In the genomic region with DNA sequence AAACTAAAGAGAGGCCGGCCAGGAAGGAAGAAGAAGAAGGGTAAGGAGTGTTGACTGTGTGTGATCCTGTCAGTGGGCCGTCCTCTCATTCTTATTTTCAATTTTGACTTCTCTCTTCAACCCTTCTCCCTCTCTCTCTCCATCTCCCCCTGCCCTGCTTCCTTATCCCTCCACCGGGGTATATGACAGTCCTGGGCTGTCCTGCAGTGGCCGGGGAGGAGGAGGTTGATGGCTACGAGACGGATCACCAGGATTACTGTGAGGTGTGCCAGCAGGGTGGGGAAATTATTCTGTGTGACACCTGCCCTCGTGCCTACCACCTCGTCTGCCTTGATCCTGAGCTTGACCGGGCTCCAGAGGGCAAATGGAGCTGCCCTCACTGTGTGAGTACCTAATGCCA, we compare ENCODE assay signal across 35 cellular contexts. TPM values are rescaled to one million over a fixed set of nuclear protein-coding genes. Genes with fewer than 3 reads are reported as not detected.
DNase-seq lines count a peak whose midpoint lies in the region; ATAC-seq and TF ChIP-seq lines count a peak whose summit lies in the region.
"Had no signal": no experiment of that assay in that cellular context is flagged by ENCODE, and none has a peak within 500 bp of the region (broad histone marks: within the 10 kb centered on the region; RNA-seq: fewer than 3 reads in every experiment).

No MANE protein-coding gene starts in this region.

- H3K4me3 Mint-ChIP-seq in MCF 10A (ENCODE audit: unreplicated experiment) = no peak overlapping the region
- H3K4me3 Mint-ChIP-seq in T-cell = no peak overlapping the region
- H3K4me3 Mint-ChIP-seq in endothelial cell (ENCODE audit: unreplicated experiment) = peak overlapping the region; percentile 21
- H3K4me3 Mint-ChIP-seq in activated T-cell treated with anti-CD3 and anti-CD28 coated beads, Interleukin-2, amount 50 U/mL, for 4 hours = no peak overlapping the region
- H3K4me3 Mint-ChIP-seq in H9 = peak overlapping the region in 1 of 2 experiments; percentile 53; a peak in 1 of 5 replicates
- H3K4me3 Mint-ChIP-seq: activated CD4-positive, alpha-beta T cell treated with anti-CD3 and anti-CD28 coated beads, Interleukin-2, amount 10 ng/mL, durations not matched to agents 24 days and 14 days; activated T-cell treated with anti-CD3 and anti-CD28 coated beads, Interleukin-2, amount 50 U/mL, for 72 hours; dendritic cell treated with granulocyte-macrophage colony-stimulating factor and Interleukin-4, amounts not matched to agents 40 ng/mL and 50 ng/mL, for 4 days had no signal

- CTCF ChIA-PET in MCF 10A (lab: Yijun Ruan, JAX) (no interaction called here), T-cell (lab: Charles Lee) (no interaction called here)

- H2BK15ac ChIP-seq in H9 (ENCODE audit: low read depth, low read length) = no peak overlapping the region

- H3K27ac ChIP-seq in breast epithelium = no peak overlapping the region
- H3K27ac ChIP-seq in H9 (ENCODE audit: insufficient read length, low read depth, low read length) = no peak overlapping the region
- H3K27ac ChIP-seq: esophagus muscularis mucosa, heart left ventricle, psoas muscle, tibial artery, VCaP had no signal

- no peak for TF ChIP-seq POLR2A in breast epithelium (IDR thresholded peaks at IDR 0.05)

- TF ChIP-seq CTCF in MCF 10A (IDR thresholded peaks at IDR 0.05; ENCODE audit: unreplicated experiment) (no peak), breast epithelium (IDR thresholded peaks at IDR 0.05) (no peak), endothelial cell (IDR thresholded peaks at IDR 0.05; ENCODE audit: unreplicated experiment) (no peak), H9 (conservative IDR thresholded peaks at IDR 0.05) (no peak)

- H3K36me3 ChIP-seq in breast epithelium = no peaks in the 10 kb centered on the region

- no peaks in the 10 kb centered on the region for H3K27me3 ChIP-seq in breast epithelium
- no peaks in the 10 kb centered on the region for H3K27me3 ChIP-seq in H9 (ENCODE audit: insufficient read depth, low read length)
- H3K27me3 ChIP-seq: BE2C, esophagus muscularis mucosa, heart left ventricle, tibial artery had no signal

- no TSS peak for BruUV-seq in MCF 10A (replicated peaks; lab: Mats Ljungman, UMichigan)

- no peak overlapping the region for H4K91ac ChIP-seq in H9 (ENCODE audit: insufficient read length, low read depth, low read length)

- H3K9me3 ChIP-seq in breast epithelium (no peaks in the 10 kb centered on the region), H9 (ENCODE audit: control insufficient read depth, low read depth, low read length) (no peaks in the 10 kb centered on the region)
- H3K9me3 ChIP-seq: BE2C, esophagus muscularis mucosa, heart left ventricle, psoas muscle, tibial artery had no signal

- H2AK5ac ChIP-seq in H9 (ENCODE audit: insufficient read length, low read length) = no peak overlapping the region

- ATAC-seq in T-cell (replicated peaks in 1 of 4) = no peak
- no peak for ATAC-seq in activated T-cell treated with anti-CD3 and anti-CD28 coated beads, Interleukin-2, amount 50 U/mL, for 4 hours
- ATAC-seq: activated T-cell treated with anti-CD3 and anti-CD28 coated beads, Interleukin-2, amount 50 U/mL, for 72 hours; heart left ventricle; HepG2; left ventricle myocardium superior; psoas muscle; sciatic nerve had no signal

- no peak overlapping the region for H3K9ac ChIP-seq in H9 (ENCODE audit: extremely low read depth, insufficient read length, low read length)

- H3K27ac Mint-ChIP-seq in MCF 10A (ENCODE audit: low read depth, unreplicated experiment) (peak overlapping the region; percentile 49), T-cell (peak overlapping the region; percentile 28 to 55), endothelial cell (ENCODE audit: unreplicated experiment) (no peak overlapping the region), H9 (no peak overlapping the region)
- H3K27ac Mint-ChIP-seq: dendritic cell treated with granulocyte-macrophage colony-stimulating factor and Interleukin-4, amounts not matched to agents 40 ng/mL and 50 ng/mL, for 4 days had no signal

- no peaks in the 10 kb centered on the region for H3K9me3 Mint-ChIP-seq in MCF 10A (ENCODE audit: unreplicated experiment)
- no peaks in the 10 kb centered on the region for H3K9me3 Mint-ChIP-seq in T-cell
- H3K9me3 Mint-ChIP-seq in endothelial cell (ENCODE audit: unreplicated experiment) = no peaks in the 10 kb centered on the region
- H3K9me3 Mint-ChIP-seq in activated T-cell treated with anti-CD3 and anti-CD28 coated beads, Interleukin-2, amount 50 U/mL, for 4 hours = no peaks in the 10 kb centered on the region
- no peaks in the 10 kb centered on the region for H3K9me3 Mint-ChIP-seq in H9
- H3K9me3 Mint-ChIP-seq: activated CD4-positive, alpha-beta T cell treated with anti-CD3 and anti-CD28 coated beads, Interleukin-2, amount 10 ng/mL, durations not matched to agents 24 days and 14 days; activated T-cell treated with anti-CD3 and anti-CD28 coated beads, Interleukin-2, amount 50 U/mL, for 72 hours; dendritic cell treated with granulocyte-macrophage colony-stimulating factor and Interleukin-4, amounts not matched to agents 40 ng/mL and 50 ng/mL, for 4 days had no signal

- H3K79me2 ChIP-seq in H9 (ENCODE audit: insufficient read depth, low read length) = no peaks in the 10 kb centered on the region

- H3K4me1 ChIP-seq in breast epithelium (peaks cover 0 to 4% of the 10 kb centered on the region in 2 donors), H9 (ENCODE audit: insufficient read depth, low read length) (no peaks in the 10 kb centered on the region)
- H3K4me1 ChIP-seq: BE2C had no signal

- peaks cover 90% of the 10 kb centered on the region for H3K36me3 Mint-ChIP-seq in MCF 10A (ENCODE audit: insufficient read depth, unreplicated experiment)
- peaks cover 61% of the 10 kb centered on the region for H3K36me3 Mint-ChIP-seq in T-cell
- peaks cover 64% of the 10 kb centered on the region for H3K36me3 Mint-ChIP-seq in endothelial cell (ENCODE audit: low read depth, unreplicated experiment)
- peaks cover 54% of the 10 kb centered on the region for H3K36me3 Mint-ChIP-seq in activated T-cell treated with anti-CD3 and anti-CD28 coated beads, Interleukin-2, amount 50 U/mL, for 4 hours (ENCODE audit: insufficient read depth)
- peaks cover 8 to 62% (median 26%) of the 10 kb centered on the region in 3 experiments; a peak in 6 of 7 replicates for H3K36me3 Mint-ChIP-seq in H9 (ENCODE audit: insufficient read depth in 1 of 3, low read depth in 3 of 3)

- intact Hi-C loops in MCF 10A (cut with micrococcal nuclease) = no loop called here
- intact Hi-C loops in breast epithelium (cut with DNase I; ENCODE audit: low total_unique reads) = no loop called here

- no peak overlapping the region for H2BK5ac ChIP-seq in H9 (ENCODE audit: insufficient read length, low read length)

- H3T11ph ChIP-seq in H9 (ENCODE audit: low read length) = no peak overlapping the region

- no peaks in the 10 kb centered on the region for H4K20me1 ChIP-seq in H9 (ENCODE audit: control insufficient read depth, insufficient read depth, insufficient read length)

- no peaks in the 10 kb centered on the region for H3K23me2 ChIP-seq in H9 (ENCODE audit: insufficient read length, low read depth, low read length, poor library complexity, severe bottlenecking)

- no peak overlapping the region for H3K23ac ChIP-seq in H9 (ENCODE audit: insufficient read length, low read depth, low read length)

- no peak overlapping the region for H3K56ac ChIP-seq in H9 (ENCODE audit: insufficient read length, low read depth, low read length)

- no peak overlapping the region for H3K14ac ChIP-seq in H9 (ENCODE audit: insufficient read depth, low read length)

- no peak overlapping the region for H2BK12ac ChIP-seq in H9 (ENCODE audit: insufficient read length, low read depth, low read length)

- no peak for DNase-seq in MCF 10A (ENCODE audit: unreplicated experiment)
- DNase-seq in breast epithelium (ENCODE audit: low spot score in 2 of 2) = no peak
- no peak for DNase-seq in T-cell
- no peak for DNase-seq in endothelial cell (ENCODE audit: low spot score)
- no peak for DNase-seq in stimulated activated naive CD4-positive, alpha-beta T cell (lab: John Stamatoyannopoulos, UW)
- DNase-seq in activated T-cell treated with anti-CD3 and anti-CD28 coated beads, Interleukin-2, amount 50 U/mL, for 4 hours = no peak
- no peak for DNase-seq in H9
- DNase-seq in NCI-H69 (lab: John Stamatoyannopoulos, UW) = no peak
- DNase-seq: ACHN; activated CD4-positive, alpha-beta T cell treated with anti-CD3 and anti-CD28 coated beads, Interleukin-2, amount 10 ng/mL, durations not matched to agents 24 days and 14 days; activated T-cell treated with anti-CD3 and anti-CD28 coated beads, Interleukin-2, amount 50 U/mL, for 72 hours; BE2C; foreskin fibroblast; HCEC 1CT; Kasumi-1; left ventricle myocardium superior; MV-4-11; NCI-H1436; NCI-H2081; NCI-H2227 treated with DMSO at 0.1 percent for 48 hours; NCI-H526; NK-92 treated with Interleukin-12 subunit alpha and Interleukin-12 subunit beta, amount 100 ng/mL, for 24 hours; psoas muscle; SIG-M5; stimulated activated CD4-positive, alpha-beta T cell treated with anti-CD3 and anti-CD28 coated beads, Interleukin-12 subunit alpha, Interleukin-12 subunit beta, amount 100 ng/mL, for 4 hours; stimulated activated CD4-positive, alpha-beta T cell treated with anti-CD3 and anti-CD28 coated beads, Interleukin-2, amount 100 ng/mL, for 48 hours; T-helper 9 cell; tibial artery had no signal

- H4K8ac ChIP-seq in H9 (replicated peaks; ENCODE audit: insufficient read length, low read depth, low read length) = no peak overlapping the region

- H3K4ac ChIP-seq in H9 (ENCODE audit: low read depth, low read length) = no peak overlapping the region

- H3K27me3 Mint-ChIP-seq in MCF 10A (ENCODE audit: insufficient read depth, unreplicated experiment) = no peaks in the 10 kb centered on the region
- H3K27me3 Mint-ChIP-seq in T-cell = no peaks in the 10 kb centered on the region
- H3K27me3 Mint-ChIP-seq in endothelial cell (ENCODE audit: unreplicated experiment) = peaks cover 3% of the 10 kb centered on the region
- no peaks in the 10 kb centered on the region for H3K27me3 Mint-ChIP-seq in activated T-cell treated with anti-CD3 and anti-CD28 coated beads, Interleukin-2, amount 50 U/mL, for 4 hours (ENCODE audit: low read depth)
- no peaks in the 10 kb centered on the region for H3K27me3 Mint-ChIP-seq in H9 (ENCODE audit: low read depth)
- H3K27me3 Mint-ChIP-seq: activated CD4-positive, alpha-beta T cell treated with anti-CD3 and anti-CD28 coated beads, Interleukin-2, amount 10 ng/mL, durations not matched to agents 24 days and 14 days; dendritic cell treated with granulocyte-macrophage colony-stimulating factor and Interleukin-4, amounts not matched to agents 40 ng/mL and 50 ng/mL, for 4 days had no signal

- no peak overlapping the region for H3K4me3 ChIP-seq in breast epithelium
- H3K4me3 ChIP-seq: esophagus muscularis mucosa, heart left ventricle, psoas muscle, tibial artery had no signal

- POLR2A ChIA-PET in MCF 10A (lab: Yijun Ruan, JAX) (no interaction called here), T-cell (lab: Charles Lee) (no interaction called here)

- H4K5ac ChIP-seq in H9 (ENCODE audit: insufficient read length, low read depth, low read length) = no peak overlapping the region

- H3K4me1 Mint-ChIP-seq in MCF 10A (ENCODE audit: insufficient read depth, unreplicated experiment) (peaks cover 4% of the 10 kb centered on the region), T-cell (peaks cover 16 to 18% (median 16%) of the 10 kb centered on the region in 3 donors), endothelial cell (ENCODE audit: unreplicated experiment) (peaks cover 9% of the 10 kb centered on the region), H9 (peaks cover 0 to 4% of the 10 kb centered on the region in 2 experiments; a peak in 3 of 4 replicates)
- H3K4me1 Mint-ChIP-seq in activated T-cell treated with anti-CD3 and anti-CD28 coated beads, Interleukin-2, amount 50 U/mL, for 4 hours (ENCODE audit: low read depth) = peaks cover 11% of the 10 kb centered on the region

- H3K4me2 ChIP-seq in H9 (ENCODE audit: insufficient read depth, insufficient read length, low read length) = no peak overlapping the region

- no peaks in the 10 kb centered on the region for H3K79me1 ChIP-seq in H9 (ENCODE audit: insufficient read depth, low read depth, low read length, poor library complexity, severe bottlenecking)

- no peak overlapping the region for H3K18ac ChIP-seq in H9 (ENCODE audit: insufficient read length, low read depth, low read length)

- no peak overlapping the region for H2BK20ac ChIP-seq in H9 (ENCODE audit: low read depth, low read length, poor library complexity, severe bottlenecking)

- H2AFZ ChIP-seq in H9 (ENCODE audit: low read length) = no peak overlapping the region

- H2BK120ac ChIP-seq in H9 (ENCODE audit: low read depth, low read length, poor library complexity, severe bottlenecking) = no peak overlapping the region

- no CpG with 5 or more reads among the region's 9 CpGs for WGBS in H9 (ENCODE audit: extremely low coverage, insufficient read length, low lambda C conversion rate)

RNA-seq across cellular contexts. Expression of gene CHD3, which starts 5.6 kb away (rescaled TPM):
- total RNA-seq in MCF 10A (2022) (78.5 and 87.1 TPM in 2 replicates), breast epithelium (10 to 100 TPM; 47.5 to 99.0 (median 90.0) TPM), T-cell (100 to 1,000 TPM; 250 to 331 (median 274) TPM), endothelial cell (ENCODE audit: unreplicated experiment) (133 TPM), H9 (2021) (33.2 and 35.7 TPM in 2 replicates)
- total RNA-seq in activated T-cell treated with anti-CD3 and anti-CD28 coated beads, Interleukin-2, amount 50 U/mL, for 4 hours = 100 to 1,000 TPM; 117 to 127 (median 123) TPM

RNA-seq across cellular contexts. Expression of gene RNF227, which starts 21.9 kb away (rescaled TPM):
- 5.6 and 7.4 TPM in 2 replicates for total RNA-seq in MCF 10A (2022)
- 10 to 100 TPM in 1 of 3 donors, 1 to 10 TPM in 2; 4.6 to 19.5 (median 8.6) TPM for total RNA-seq in breast epithelium
- 1 to 10 TPM; 2.9 to 7.3 (median 5.2) TPM for total RNA-seq in T-cell
- total RNA-seq in endothelial cell (ENCODE audit: unreplicated experiment) = 0.77 TPM
- 1 to 10 TPM; 4.7 to 5.5 (median 5.0) TPM for total RNA-seq in activated T-cell treated with anti-CD3 and anti-CD28 coated beads, Interleukin-2, amount 50 U/mL, for 4 hours
- 1.9 and 2.5 TPM in 2 replicates for total RNA-seq in H9 (2021)

RNA-seq across cellular contexts. Expression of gene KCNAB3, which starts 35.4 kb away (rescaled TPM):
- total RNA-seq in MCF 10A (2022) (4.2 and 10.0 TPM in 2 replicates), breast epithelium (1 to 10 TPM in 2 of 3 donors, under 1 TPM in 1; 0.48 to 1.5 (median 1.3) TPM), T-cell (10 to 100 TPM; 10.0 to 18.1 (median 14.5) TPM), endothelial cell (ENCODE audit: unreplicated experiment) (1.6 TPM), H9 (2021) (5.7 and 6.4 TPM in 2 replicates)
- total RNA-seq in activated T-cell treated with anti-CD3 and anti-CD28 coated beads, Interleukin-2, amount 50 U/mL, for 4 hours = 10 to 100 TPM; 10.3 to 11.5 (median 11.4) TPM
- total RNA-seq: G401 had no signal

RNA-seq across cellular contexts. Expression of gene CYB5D1, which starts 36.4 kb away (rescaled TPM):
- total RNA-seq in MCF 10A (2022) (23.1 and 23.2 TPM in 2 replicates), breast epithelium (10 to 100 TPM in 2 of 3 donors, 1 to 10 TPM in 1; 8.2 to 20.5 (median 13.4) TPM), T-cell (10 to 100 TPM in 2 of 5 donors, 1 to 10 TPM in 3; 5.5 to 12.4 (median 8.4) TPM), endothelial cell (ENCODE audit: unreplicated experiment) (6.4 TPM), H9 (2021) (17.1 and 18.0 TPM in 2 replicates)
- 10 to 100 TPM; 19.7 to 20.8 (median 20.6) TPM for total RNA-seq in activated T-cell treated with anti-CD3 and anti-CD28 coated beads, Interleukin-2, amount 50 U/mL, for 4 hours

RNA-seq across cellular contexts. Expression of gene NAA38, which starts 36.9 kb away (rescaled TPM):
- total RNA-seq in MCF 10A (2022) = 70.2 and 83.4 TPM in 2 replicates
- 10 to 100 TPM; 84.7 to 92.4 (median 89.9) TPM for total RNA-seq in breast epithelium
- total RNA-seq in T-cell = 10 to 100 TPM; 15.8 to 40.6 (median 33.6) TPM
- total RNA-seq in endothelial cell (ENCODE audit: unreplicated experiment) = 97.9 TPM
- 10 to 100 TPM; 40.4 to 47.5 (median 41.5) TPM for total RNA-seq in activated T-cell treated with anti-CD3 and anti-CD28 coated beads, Interleukin-2, amount 50 U/mL, for 4 hours
- 40.0 and 50.2 TPM in 2 replicates for total RNA-seq in H9 (2021)

Comparison
In these comparisons a context has a peak if more than half of its experiments do, and no peak if none do; other contexts are left out.
1. H3K27ac Mint-ChIP-seq: peak in MCF 10A (single experiment) and T-cell (2 of 2); none in endothelial cell (single experiment) and H9 (0 of 3).